Comparison of ENCODE assay signal across 9 cellular contexts in the genomic region with DNA sequence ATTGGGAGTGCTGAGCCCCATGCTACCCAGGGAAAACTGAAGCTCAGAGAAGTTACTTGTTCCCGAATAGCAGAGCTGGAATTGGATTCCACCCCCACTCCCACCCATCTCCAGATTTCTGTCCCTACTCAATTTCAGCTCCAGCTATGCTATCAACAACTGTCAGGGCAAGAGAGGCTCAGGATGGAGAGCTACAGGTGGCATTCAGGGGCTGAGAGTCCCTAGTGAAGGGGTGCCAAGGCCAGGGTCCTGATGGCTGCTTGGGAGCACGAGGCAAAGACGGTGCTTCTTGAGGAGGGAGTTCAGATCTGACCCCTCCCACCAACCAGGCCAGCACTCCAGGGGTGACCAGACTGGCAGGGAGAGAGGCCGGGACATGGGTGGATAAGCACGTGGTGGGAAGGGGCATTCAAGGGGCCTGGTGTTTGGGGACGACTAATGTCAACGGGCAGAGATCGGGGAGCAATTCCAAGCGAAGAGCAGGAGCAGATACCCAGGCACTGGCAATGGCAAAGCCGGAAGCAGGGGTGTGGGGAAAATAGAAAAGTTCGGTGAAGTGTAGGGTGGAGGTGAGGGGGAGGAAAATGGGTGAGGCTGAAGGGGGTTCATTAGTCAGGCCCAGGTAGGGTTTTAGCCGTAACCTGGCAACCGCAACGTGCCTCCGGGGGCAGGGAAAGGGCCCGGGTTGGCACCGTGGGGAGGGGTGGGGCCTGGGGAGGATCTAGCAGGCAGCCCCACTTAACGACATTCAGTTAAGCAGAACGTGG. TPM values are rescaled to one million over a fixed set of nuclear protein-coding genes. Genes with fewer than 3 reads are reported as not detected.
DNase-seq lines count a peak whose midpoint lies in the region; ATAC-seq and TF ChIP-seq lines count a peak whose summit lies in the region.
"Had no signal": no experiment of that assay in that cellular context is flagged by ENCODE, and none has a peak within 500 bp of the region (broad histone marks: within the 10 kb centered on the region; RNA-seq: fewer than 3 reads in every experiment).

No MANE protein-coding gene starts in this region.

- intact Hi-C loops in dorsolateral prefrontal cortex (cut with DNase I): no loop called here

- H3K4me3 ChIP-seq in GM12865 (ENCODE audit: low read depth, low read length): peak overlapping the region; percentile 10
- H3K4me3 ChIP-seq in dorsolateral prefrontal cortex: peak overlapping the region in 44 of 59 donors; percentile 30 to 69 (median 54)

- TF ChIP-seq CTCF in GM12865 (IDR thresholded peaks at IDR 0.05; ENCODE audit: insufficient read depth, low read depth, low read length, missing control alignments): no peak
- TF ChIP-seq CTCF in RWPE1 (conservative IDR thresholded peaks at IDR 0.05; ENCODE audit: low read depth): no peak
- no peak for TF ChIP-seq CTCF in dorsolateral prefrontal cortex (IDR thresholded peaks at IDR 0.05 in 54 of 56, conservative IDR thresholded peaks at IDR 0.05 in 2 of 56; ENCODE audit: low read depth in 1 of 56, partially characterized antibody in 56 of 56)

- CTCF ChIA-PET in RWPE1 (lab: Yijun Ruan, JAX): interaction anchor here (0.5 to 2.3 kb wide), 5 partner anchors 16 to 251 kb away, joined by 3 to 14 read pairs (median 5); no protein-coding TSS in a partner anchor

- DNase-seq in GM12865 (ENCODE audit: low read depth): no peak
- peak; percentile 59 for DNase-seq in RWPE1 (ENCODE audit: low spot score)
- no peak for DNase-seq in dorsolateral prefrontal cortex
- DNase-seq in nucleus accumbens (lab: John Stamatoyannopoulos, UW): peak in 37 of 56 donors; percentile 17 to 87 (median 62)
- DNase-seq in midbrain (lab: John Stamatoyannopoulos, UW): no peak

- ATAC-seq in GM19035 (IDR thresholded peaks at IDR 0.05; ENCODE audit: unreplicated experiment): no peak
- ATAC-seq in GM21576 (IDR thresholded peaks at IDR 0.05; ENCODE audit: unreplicated experiment): no peak
- ATAC-seq in HG02623 (IDR thresholded peaks at IDR 0.05; ENCODE audit: unreplicated experiment): no peak

- H3K27ac ChIP-seq in RWPE1 (peak overlapping the region; percentile 89), dorsolateral prefrontal cortex (peak overlapping the region in 6 of 59 donors; percentile 9 to 67 (median 25))

- POLR2A ChIA-PET in RWPE1 (lab: Yijun Ruan, JAX; ENCODE audit: low non-redundant PET): no interaction called here

- peaks cover 0 to 10% (median 0%) of the 10 kb centered on the region in 45 donors for H3K27me3 ChIP-seq in dorsolateral prefrontal cortex

RNA-seq across cellular contexts. Expression of a gene that starts 4.6 kb away (rescaled TPM):
- total RNA-seq in dorsolateral prefrontal cortex: 10 to 100 TPM in 117 of 120 experiments, 1 to 10 TPM in 3; 3.8 to 52.2 (median 23.9) TPM

RNA-seq across cellular contexts. Expression of a gene that starts 10.8 kb away (rescaled TPM):
- 10 to 100 TPM; 37.8 to 73.4 (median 52.2) TPM for total RNA-seq in dorsolateral prefrontal cortex

RNA-seq across cellular contexts. Expression of a gene that starts 21.9 kb away (rescaled TPM):
- not detected for total RNA-seq in dorsolateral prefrontal cortex
- total RNA-seq: T-helper 1 cell treated with Interleukin-12 subunit alpha and Interleukin-12 subunit beta and Interleukin-4 antibody, amounts not matched to agents 30 ng/mL and 1 ng/mL, for 36 hours had no signal

RNA-seq across cellular contexts. Expression of a gene that starts 38.2 kb away (rescaled TPM):
- total RNA-seq in dorsolateral prefrontal cortex: not detected
- total RNA-seq: T-helper 1 cell treated with Interleukin-12 subunit alpha and Interleukin-12 subunit beta and Interleukin-4 antibody, amounts not matched to agents 30 ng/mL and 1 ng/mL, for 36 hours had no signal

RNA-seq across cellular contexts. Expression of a gene that starts 47.1 kb away (rescaled TPM):
- 10 to 100 TPM in 15 of 120 experiments, 1 to 10 TPM in 105; 1.8 to 14.5 (median 7.5) TPM for total RNA-seq in dorsolateral prefrontal cortex

Comparison
In these comparisons a context has a peak if more than half of its experiments do, and no peak if none do; other contexts are left out.
1. DNase-seq: peak in RWPE1 (single experiment) and nucleus accumbens (37 of 56); none in GM12865 (single experiment), dorsolateral prefrontal cortex (0 of 10) and midbrain (single experiment).